ENCODE assay signal across 13 cellular contexts in the genomic region with DNA sequence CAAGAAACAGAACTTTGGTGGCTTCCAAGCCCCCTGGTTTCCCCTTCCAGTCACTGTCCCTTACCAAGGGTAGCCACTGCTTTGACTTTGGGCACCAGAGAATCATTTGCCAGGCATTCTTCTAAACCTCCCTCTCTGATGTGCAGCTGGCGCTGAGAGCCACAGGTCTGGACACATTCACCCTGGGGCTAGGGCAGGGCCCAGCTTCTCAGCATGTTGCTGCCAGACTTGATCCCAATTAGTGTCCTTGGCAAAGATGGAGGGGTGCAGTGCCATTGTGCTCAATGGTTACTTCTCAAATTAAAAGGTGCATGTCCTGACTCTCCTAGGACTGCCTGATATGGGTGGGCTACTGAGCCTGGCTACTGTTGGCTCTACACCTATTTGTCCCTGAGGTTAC. TPM values are rescaled to one million over a fixed set of nuclear protein-coding genes. Genes with fewer than 3 reads are reported as not detected.
DNase-seq lines count a peak whose midpoint lies in the region; ATAC-seq, FAIRE-seq and TF ChIP-seq lines count a peak whose summit lies in the region.
"Had no signal": no experiment of that assay in that cellular context is flagged by ENCODE, and none has a peak within 500 bp of the region (broad histone marks: within the 10 kb centered on the region; RNA-seq: fewer than 3 reads in every experiment).

No MANE protein-coding gene starts in this region.

- WGBS in upper lobe of left lung, 2 donors: 100% methylated on average over 1 of the region's 1 CpG

- H3K36me3 Mint-ChIP-seq in activated naive CD8-positive, alpha-beta T cell: no peaks in the 10 kb centered on the region
- H3K36me3 Mint-ChIP-seq in activated naive CD8-positive, alpha-beta T cell treated with anti-CD3 and anti-CD28 coated beads for 36 hours: no peaks in the 10 kb centered on the region
- H3K36me3 Mint-ChIP-seq in astrocyte (ENCODE audit: low read depth, unreplicated experiment): no peaks in the 10 kb centered on the region

- no peaks in the 10 kb centered on the region for H3K79me2 ChIP-seq in astrocyte (ENCODE audit: insufficient read depth, low read length)

- ATAC-seq in upper lobe of left lung (ENCODE audit: low FRiP score in 2 of 2) (no peak), HG02678 (IDR thresholded peaks at IDR 0.05; ENCODE audit: unreplicated experiment) (no peak)

- no peak overlapping the region for H3K4me3 ChIP-seq in astrocyte (ENCODE audit: insufficient read depth, low read depth, low read length)
- H3K4me3 ChIP-seq in upper lobe of left lung: peak overlapping the region in 2 of 4 donors; percentile 40 to 44

- TF ChIP-seq POLR2A in upper lobe of left lung (IDR thresholded peaks at IDR 0.05): no peak

- H3K4me3 Mint-ChIP-seq in activated naive CD8-positive, alpha-beta T cell: peak overlapping the region; percentile 53
- no peak overlapping the region for H3K4me3 Mint-ChIP-seq in activated naive CD8-positive, alpha-beta T cell treated with anti-CD3 and anti-CD28 coated beads for 36 hours
- no peak overlapping the region for H3K4me3 Mint-ChIP-seq in astrocyte (ENCODE audit: unreplicated experiment)
- H3K4me3 Mint-ChIP-seq: activated T-helper 1 cell treated with anti-CD3 and anti-CD28 coated beads, Interleukin-12 subunit alpha, Interleukin-12 subunit beta, Interleukin-2, Interleukin-4 antibody, amounts not matched to agents 30 ng/mL and 10 ng/mL and 1 ng/mL, durations not matched to agents 14 hours and 24 hours and 36 hours had no signal

- peaks cover 16% of the 10 kb centered on the region for H3K4me1 Mint-ChIP-seq in activated naive CD8-positive, alpha-beta T cell (ENCODE audit: low read depth)
- H3K4me1 Mint-ChIP-seq in activated naive CD8-positive, alpha-beta T cell treated with anti-CD3 and anti-CD28 coated beads for 36 hours: peaks cover 14% of the 10 kb centered on the region
- H3K4me1 Mint-ChIP-seq in astrocyte (ENCODE audit: low read depth, unreplicated experiment): peaks cover 3% of the 10 kb centered on the region

- H3K4me2 ChIP-seq in astrocyte (ENCODE audit: low read length): peak overlapping the region; percentile 63

- H3K4me1 ChIP-seq in astrocyte (ENCODE audit: insufficient read depth, low read length): no peaks in the 10 kb centered on the region
- H3K4me1 ChIP-seq in upper lobe of left lung: peaks cover 36 to 50% (median 43%) of the 10 kb centered on the region in 4 donors

- H3K9me3 Mint-ChIP-seq in activated naive CD8-positive, alpha-beta T cell (ENCODE audit: low read depth): no peaks in the 10 kb centered on the region
- H3K9me3 Mint-ChIP-seq in activated naive CD8-positive, alpha-beta T cell treated with anti-CD3 and anti-CD28 coated beads for 36 hours: no peaks in the 10 kb centered on the region
- H3K9me3 Mint-ChIP-seq in astrocyte (ENCODE audit: unreplicated experiment): no peaks in the 10 kb centered on the region
- H3K9me3 Mint-ChIP-seq: activated T-helper 1 cell treated with anti-CD3 and anti-CD28 coated beads, Interleukin-12 subunit alpha, Interleukin-12 subunit beta, Interleukin-2, Interleukin-4 antibody, amounts not matched to agents 30 ng/mL and 10 ng/mL and 1 ng/mL, durations not matched to agents 14 hours and 24 hours and 36 hours had no signal

- H2AFZ ChIP-seq in astrocyte (ENCODE audit: low read depth, low read length): no peak overlapping the region

- no peaks in the 10 kb centered on the region for H4K20me1 ChIP-seq in astrocyte (ENCODE audit: insufficient read depth, low read length)

- H3K27me3 Mint-ChIP-seq in activated naive CD8-positive, alpha-beta T cell: no peaks in the 10 kb centered on the region
- H3K27me3 Mint-ChIP-seq in activated naive CD8-positive, alpha-beta T cell treated with anti-CD3 and anti-CD28 coated beads for 36 hours: no peaks in the 10 kb centered on the region
- H3K27me3 Mint-ChIP-seq in astrocyte (ENCODE audit: low read depth, unreplicated experiment): peaks cover 23% of the 10 kb centered on the region

- H3K36me3 ChIP-seq in astrocyte (ENCODE audit: insufficient read depth, low read length) (no peaks in the 10 kb centered on the region), upper lobe of left lung (no peaks in the 10 kb centered on the region)
- H3K36me3 ChIP-seq: WERI-Rb-1 had no signal

- TF ChIP-seq CTCF in astrocyte (IDR thresholded peaks at IDR 0.05; ENCODE audit: insufficient read depth, low read depth, low read length) (no peak), upper lobe of left lung (IDR thresholded peaks at IDR 0.05) (no peak)

- no peak for FAIRE-seq in astrocyte (lab: Jason Lieb, UNC)

- H3K27me3 ChIP-seq in astrocyte (ENCODE audit: insufficient read depth, low read length) (peaks cover 4% of the 10 kb centered on the region), upper lobe of left lung (no peaks in the 10 kb centered on the region)

- no peak overlapping the region for H3K9ac ChIP-seq in astrocyte (ENCODE audit: low read length)

- H3K9me3 ChIP-seq in astrocyte (ENCODE audit: insufficient read depth, low read depth, low read length) (no peaks in the 10 kb centered on the region), upper lobe of left lung (no peaks in the 10 kb centered on the region)

- H3K27ac Mint-ChIP-seq in activated naive CD8-positive, alpha-beta T cell: peak overlapping the region; percentile 10
- no peak overlapping the region for H3K27ac Mint-ChIP-seq in activated naive CD8-positive, alpha-beta T cell treated with anti-CD3 and anti-CD28 coated beads for 36 hours
- no peak overlapping the region for H3K27ac Mint-ChIP-seq in astrocyte (ENCODE audit: unreplicated experiment)
- H3K27ac Mint-ChIP-seq: activated T-helper 1 cell treated with anti-CD3 and anti-CD28 coated beads, Interleukin-12 subunit alpha, Interleukin-12 subunit beta, Interleukin-2, Interleukin-4 antibody, amounts not matched to agents 30 ng/mL and 10 ng/mL and 1 ng/mL, durations not matched to agents 14 hours and 24 hours and 36 hours had no signal

- no peak for TF ChIP-seq EP300 in upper lobe of left lung (IDR thresholded peaks at IDR 0.05)

- no peak for DNase-seq in activated naive CD8-positive, alpha-beta T cell treated with anti-CD3 and anti-CD28 coated beads for 36 hours
- DNase-seq in astrocyte (ENCODE audit: low read depth) (no peak), myocyte (ENCODE audit: low read depth) (peak; percentile 44), upper lobe of left lung (peak in 1 of 2 donors; percentile 15), T-helper 9 cell (no peak), DMS153 treated with DMSO at 0.1 percent for 48 hours (lab: John Stamatoyannopoulos, UW; ENCODE audit: unreplicated experiment) (no peak)
- DNase-seq: NCI-H446, SHP77, WERI-Rb-1 had no signal

- H3K27ac ChIP-seq in astrocyte (ENCODE audit: low read depth, low read length) (no peak overlapping the region), upper lobe of left lung (peak overlapping the region in 3 of 4 donors; percentile 58 to 71 (median 67))
- H3K27ac ChIP-seq: WERI-Rb-1 had no signal

RNA-seq across cellular contexts. Expression of a gene that starts 7.6 kb away (rescaled TPM):
- not detected for total RNA-seq in activated naive CD8-positive, alpha-beta T cell treated with anti-CD3 and anti-CD28 coated beads for 36 hours
- total RNA-seq in astrocyte (not detected in 2 replicates), myocyte (3.8 and 5.6 TPM in 2 replicates), upper lobe of left lung (under 1 TPM in 1 of 6 donors, not detected in 5; 0.09 TPM)
- polyA plus RNA-seq in myocyte (2012): 0.76 TPM
- total RNA-seq: activated T-helper 1 cell treated with anti-CD3 and anti-CD28 coated beads, Interleukin-12 subunit alpha, Interleukin-12 subunit beta, Interleukin-2, Interleukin-4 antibody, amounts not matched to agents 30 ng/mL and 10 ng/mL and 1 ng/mL, durations not matched to agents 14 hours and 24 hours and 36 hours; G401 had no signal

RNA-seq across cellular contexts. Expression of a gene that starts 24.1 kb away (rescaled TPM):
- total RNA-seq in activated naive CD8-positive, alpha-beta T cell treated with anti-CD3 and anti-CD28 coated beads for 36 hours: under 1 TPM; 0.34 to 0.47 TPM
- total RNA-seq in astrocyte: not detected in 2 replicates
- total RNA-seq in myocyte: 2.8 and 3.4 TPM in 2 replicates
- 1.8 TPM for polyA plus RNA-seq in myocyte (2012)
- total RNA-seq in upper lobe of left lung: 10 to 100 TPM in 3 of 6 donors, 1 to 10 TPM in 3; 2.4 to 72.8 (median 9.1) TPM
- total RNA-seq: activated T-helper 1 cell treated with anti-CD3 and anti-CD28 coated beads, Interleukin-12 subunit alpha, Interleukin-12 subunit beta, Interleukin-2, Interleukin-4 antibody, amounts not matched to agents 30 ng/mL and 10 ng/mL and 1 ng/mL, durations not matched to agents 14 hours and 24 hours and 36 hours; G401 had no signal
